In the genomic region with DNA sequence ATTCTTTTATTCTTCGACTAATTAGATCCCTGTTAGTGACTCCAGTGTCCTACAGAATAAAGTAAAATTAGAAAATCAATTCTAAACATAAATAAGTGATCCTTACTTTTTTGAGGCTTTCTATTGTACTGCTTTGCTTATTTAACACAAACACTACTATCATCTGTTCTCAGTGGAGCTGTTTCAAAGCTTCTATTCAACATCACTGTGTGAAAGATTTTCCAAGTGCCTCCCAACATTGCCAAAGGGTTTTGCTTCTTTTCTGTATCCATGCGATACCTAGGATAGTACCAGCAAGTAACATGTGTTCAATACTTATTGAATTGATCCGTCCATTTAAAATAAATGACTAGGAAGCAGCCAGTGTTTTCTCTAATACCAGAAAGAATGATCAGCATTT, we compare ENCODE assay signal across 28 cellular contexts.
"Had no signal": no experiment of that assay in that cellular context is flagged by ENCODE, and none has a peak within 500 bp of the region (broad histone marks: within the 10 kb centered on the region; RNA-seq: fewer than 3 reads in every experiment).

No MANE protein-coding gene starts in this region.

- H3K9me3 Mint-ChIP-seq: mesothelial cell of epicardium; naive thymus-derived CD4-positive, alpha-beta T cell; natural killer cell treated with Interleukin-12 subunit alpha and Interleukin-12 subunit beta and Interleukin-15 and Interleukin-18, amount 100 ng/mL, for 72 hours; stimulated activated naive B cell treated with anti-CD40 and anti-IgM and Interleukin-4, amounts not matched to agents 10 μg/mL and 1 μg/mL and 100 μg/mL, for 72 hours; type B pancreatic cell had no signal

- H3K36me3 ChIP-seq: ovary, prostate gland had no signal

- DNase-seq: kidney glomerular epithelial cell; left cardiac atrium; lower lobe of right lung; mammary epithelial cell; mesendoderm; mucosa of descending colon; naive thymus-derived CD4-positive, alpha-beta T cell; ovary; posterior cingulate gyrus; retina; right cardiac atrium; stimulated activated CD4-positive, alpha-beta T cell treated with anti-CD3 and anti-CD28 coated beads, Interleukin-12 subunit alpha, Interleukin-12 subunit beta, amount 100 ng/mL, for 4 hours; stimulated activated CD4-positive, alpha-beta T cell treated with anti-CD3 and anti-CD28 coated beads, Interleukin-15, amount 100 ng/mL, for 24 hours; stimulated activated CD4-positive, alpha-beta T cell treated with anti-CD3 and anti-CD28 coated beads, Interleukin-2, amount 100 ng/mL, for 24 hours; stimulated activated CD4-positive, alpha-beta T cell treated with anti-CD3 and anti-CD28 coated beads, Interleukin-4, amount 100 ng/mL, for 1 hour; stimulated activated naive B cell treated with anti-CD40 and anti-IgM and Interleukin-4, amounts not matched to agents 10 μg/mL and 1 μg/mL and 100 μg/mL, for 72 hours; stimulated activated naive CD8-positive, alpha-beta T cell treated with anti-CD3 and anti-CD28 coated beads, Interleukin-15, Interleukin-2, amounts not matched to agents 100 U/mL and 50 U/mL, for 24 hours; stomach had no signal

- H3K27ac ChIP-seq: lower lobe of right lung, ovary, prostate gland, skin epidermis, stomach, suprapubic skin, tibial nerve, vagina had no signal

- H3K27ac Mint-ChIP-seq: mesothelial cell of epicardium; natural killer cell treated with Interleukin-12 subunit alpha and Interleukin-12 subunit beta and Interleukin-15 and Interleukin-18, amount 100 ng/mL, for 72 hours; stimulated activated naive B cell treated with anti-CD40 and anti-IgM and Interleukin-4, amounts not matched to agents 10 μg/mL and 1 μg/mL and 100 μg/mL, for 72 hours; type B pancreatic cell had no signal

- ATAC-seq: left cardiac atrium; left lobe of liver; lower lobe of right lung; mucosa of descending colon; naive thymus-derived CD4-positive, alpha-beta T cell; natural killer cell treated with Interleukin-12 subunit alpha and Interleukin-12 subunit beta and Interleukin-15 and Interleukin-18, amount 100 ng/mL, for 72 hours; right cardiac atrium; sciatic nerve; stimulated activated naive B cell treated with anti-CD40 and anti-IgM and Interleukin-4, amounts not matched to agents 10 μg/mL and 1 μg/mL and 100 μg/mL, for 72 hours; stimulated activated naive CD8-positive, alpha-beta T cell treated with anti-CD3 and anti-CD28 coated beads, Interleukin-15, Interleukin-2, amounts not matched to agents 100 U/mL and 50 U/mL, for 24 hours had no signal

- H3K4me3 Mint-ChIP-seq: mesothelial cell of epicardium; naive thymus-derived CD4-positive, alpha-beta T cell; natural killer cell treated with Interleukin-12 subunit alpha and Interleukin-12 subunit beta and Interleukin-15 and Interleukin-18, amount 100 ng/mL, for 72 hours; stimulated activated naive B cell treated with anti-CD40 and anti-IgM and Interleukin-4, amounts not matched to agents 10 μg/mL and 1 μg/mL and 100 μg/mL, for 72 hours; type B pancreatic cell had no signal

- H3K9me3 ChIP-seq: lower lobe of right lung, mucosa of descending colon, ovary, prostate gland, stomach, suprapubic skin, tibial nerve, vagina had no signal

- H3K27me3 ChIP-seq: ovary, stomach, suprapubic skin, tibial nerve, vagina had no signal

- H3K4me1 ChIP-seq: lower lobe of right lung, prostate gland, stomach, suprapubic skin, tibial nerve, vagina had no signal

- H3K4me3 ChIP-seq: lower lobe of right lung, mucosa of descending colon, ovary, prostate gland, skin epidermis, stomach, suprapubic skin, tibial nerve, vagina had no signal

- H3K4me1 Mint-ChIP-seq: mesothelial cell of epicardium; stimulated activated naive B cell treated with anti-CD40 and anti-IgM and Interleukin-4, amounts not matched to agents 10 μg/mL and 1 μg/mL and 100 μg/mL, for 72 hours had no signal

- H3K27me3 Mint-ChIP-seq: naive thymus-derived CD4-positive, alpha-beta T cell; natural killer cell treated with Interleukin-12 subunit alpha and Interleukin-12 subunit beta and Interleukin-15 and Interleukin-18, amount 100 ng/mL, for 72 hours; stimulated activated naive B cell treated with anti-CD40 and anti-IgM and Interleukin-4, amounts not matched to agents 10 μg/mL and 1 μg/mL and 100 μg/mL, for 72 hours; type B pancreatic cell had no signal
